1 cellular context compared by ENCODE assay signal in the genomic region with DNA sequence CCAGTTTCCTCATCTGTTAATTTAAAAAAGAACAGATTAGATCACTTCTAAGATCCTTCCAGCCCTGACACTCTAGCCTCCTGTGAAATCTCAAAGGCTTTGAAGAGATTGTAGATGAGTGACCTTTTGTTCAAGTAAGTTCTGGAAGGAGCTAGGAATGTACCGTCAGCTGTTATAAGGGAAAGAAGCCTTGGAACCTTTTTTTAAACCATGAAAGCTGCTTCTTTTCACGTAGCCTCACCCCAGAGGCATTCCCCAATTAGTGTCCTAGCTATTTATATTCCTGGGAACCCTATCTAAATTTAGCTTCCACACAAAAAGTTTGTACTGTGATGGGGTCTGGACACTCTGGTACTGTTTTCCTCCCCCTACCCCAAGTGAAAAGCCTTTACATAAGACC.
TF ChIP-seq lines count a peak whose summit lies in the region.

No MANE protein-coding gene starts in this region.

TF ChIP-seq in GM23338, 12 proteins besides CTCF, POLR2A, EP300 and RAD21 (continued from another document):
- TF ChIP-seq, protein P1, sequence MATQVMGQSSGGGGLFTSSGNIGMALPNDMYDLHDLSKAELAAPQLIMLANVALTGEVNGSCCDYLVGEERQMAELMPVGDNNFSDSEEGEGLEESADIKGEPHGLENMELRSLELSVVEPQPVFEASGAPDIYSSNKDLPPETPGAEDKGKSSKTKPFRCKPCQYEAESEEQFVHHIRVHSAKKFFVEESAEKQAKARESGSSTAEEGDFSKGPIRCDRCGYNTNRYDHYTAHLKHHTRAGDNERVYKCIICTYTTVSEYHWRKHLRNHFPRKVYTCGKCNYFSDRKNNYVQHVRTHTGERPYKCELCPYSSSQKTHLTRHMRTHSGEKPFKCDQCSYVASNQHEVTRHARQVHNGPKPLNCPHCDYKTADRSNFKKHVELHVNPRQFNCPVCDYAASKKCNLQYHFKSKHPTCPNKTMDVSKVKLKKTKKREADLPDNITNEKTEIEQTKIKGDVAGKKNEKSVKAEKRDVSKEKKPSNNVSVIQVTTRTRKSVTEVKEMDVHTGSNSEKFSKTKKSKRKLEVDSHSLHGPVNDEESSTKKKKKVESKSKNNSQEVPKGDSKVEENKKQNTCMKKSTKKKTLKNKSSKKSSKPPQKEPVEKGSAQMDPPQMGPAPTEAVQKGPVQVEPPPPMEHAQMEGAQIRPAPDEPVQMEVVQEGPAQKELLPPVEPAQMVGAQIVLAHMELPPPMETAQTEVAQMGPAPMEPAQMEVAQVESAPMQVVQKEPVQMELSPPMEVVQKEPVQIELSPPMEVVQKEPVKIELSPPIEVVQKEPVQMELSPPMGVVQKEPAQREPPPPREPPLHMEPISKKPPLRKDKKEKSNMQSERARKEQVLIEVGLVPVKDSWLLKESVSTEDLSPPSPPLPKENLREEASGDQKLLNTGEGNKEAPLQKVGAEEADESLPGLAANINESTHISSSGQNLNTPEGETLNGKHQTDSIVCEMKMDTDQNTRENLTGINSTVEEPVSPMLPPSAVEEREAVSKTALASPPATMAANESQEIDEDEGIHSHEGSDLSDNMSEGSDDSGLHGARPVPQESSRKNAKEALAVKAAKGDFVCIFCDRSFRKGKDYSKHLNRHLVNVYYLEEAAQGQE (IDR thresholded peaks at IDR 0.05; ENCODE audit: unreplicated experiment): no peak
- TF ChIP-seq EZH2 (IDR thresholded peaks at IDR 0.05; ENCODE audit: low read depth, unreplicated experiment) (no peak), ZNF114 (CRISPR knock-in tag; IDR thresholded peaks at IDR 0.05) (no peak), JUNB (IDR thresholded peaks at IDR 0.05; ENCODE audit: unreplicated experiment) (no peak)
